19 cellular contexts compared by ENCODE assay signal in genomic region chr2:55000335-55000734, GRCh38. TPM values are rescaled to one million over a fixed set of nuclear protein-coding genes. Genes with fewer than 3 reads are reported as not detected.
DNase-seq lines count a peak whose midpoint lies in the region; ATAC-seq, FAIRE-seq and TF ChIP-seq lines count a peak whose summit lies in the region.
"Had no signal": no experiment of that assay in that cellular context is flagged by ENCODE, and none has a peak within 500 bp of the region (broad histone marks: within the 10 kb centered on the region; RNA-seq: fewer than 3 reads in every experiment).

No MANE protein-coding gene starts in this region.

- H3K27ac ChIP-seq in A549: no peak overlapping the region
- H3K27ac ChIP-seq in Panc1 (ENCODE audit: low read length): peak overlapping the region; percentile 75
- H3K27ac ChIP-seq: foreskin keratinocyte, SJCRH30 had no signal

- H3K36me3 ChIP-seq in Panc1 (ENCODE audit: control insufficient read depth, insufficient read depth, low read length): no peaks in the 10 kb centered on the region; the same call in 1 of the 2 replicates
- H3K36me3 ChIP-seq: HAP-1, SJCRH30 had no signal

- TF ChIP-seq RAD21 in A549 (conservative IDR thresholded peaks at IDR 0.05 in 1 of 2, IDR thresholded peaks at IDR 0.05 in 1 of 2): no peak

- no peak for TF ChIP-seq POLR2A in A549 (IDR thresholded peaks at IDR 0.05; ENCODE audit: low read length)

- TF ChIP-seq CTCF in A549 (IDR thresholded peaks at IDR 0.05) (no peak), Panc1 (IDR thresholded peaks at IDR 0.05) (no peak), glutamatergic neuron (IDR thresholded peaks at IDR 0.05; ENCODE audit: partially characterized antibody, unreplicated experiment) (no peak)

- BruUV-seq in Panc1 (replicated peaks; lab: Mats Ljungman, UMichigan): no TSS peak

- DNase-seq in A549 (ENCODE audit: low read depth in 1 of 2, low spot score in 1 of 2): no peak
- no peak for DNase-seq in Panc1 (ENCODE audit: low read depth, low spot score)
- no peak for DNase-seq in glutamatergic neuron
- no peak for DNase-seq in AG08395 (ENCODE audit: low spot score)
- DNase-seq in NCI-H1417 (lab: John Stamatoyannopoulos, UW): no peak
- DNase-seq in HK-2 (ENCODE audit: unreplicated experiment): no peak
- DNase-seq in NCI-H510A (lab: John Stamatoyannopoulos, UW): no peak
- DNase-seq: activated CD8-positive, alpha-beta memory T cell treated with anti-CD3 and anti-CD28 coated beads, Interleukin-2, amount 10 ng/mL, durations not matched to agents 7 days and 5 days; activated naive CD4-positive, alpha-beta T cell treated with anti-CD3 and anti-CD28 coated beads, Interleukin-2, amount 10 ng/mL, durations not matched to agents 7 days and 5 days; effector memory CD8-positive, alpha-beta T cell; foreskin keratinocyte; NCI-H2029; NCI-H82; posterior cingulate gyrus; SJCRH30; substantia nigra had no signal

- intact Hi-C loops in Panc1 (cut with micrococcal nuclease; ENCODE audit: unreplicated experiment): no loop called here

- H3K4me3 ChIP-seq in A549 (no peak overlapping the region), Panc1 (ENCODE audit: low read depth in 2 of 2, low read length in 2 of 2) (no peak overlapping the region)
- H3K4me3 ChIP-seq: HAP-1, SJCRH30 had no signal

- peaks cover 66% of the 10 kb centered on the region for H3K4me1 ChIP-seq in A549
- peaks cover 94% of the 10 kb centered on the region for H3K4me1 ChIP-seq in Panc1 (ENCODE audit: control insufficient read depth, insufficient read depth, low read length)

- ATAC-seq in A549: no peak
- ATAC-seq in Panc1: no peak
- ATAC-seq: activated CD8-positive, alpha-beta memory T cell treated with anti-CD3 and anti-CD28 coated beads, Interleukin-2, amount 10 ng/mL, durations not matched to agents 7 days and 5 days; effector memory CD8-positive, alpha-beta T cell; foreskin keratinocyte had no signal

- CTCF ChIA-PET in A549 (lab: Yijun Ruan, JAX) (interaction anchor here (1.2 to 1.3 kb wide), 2 partner anchors 13 to 101 kb away, joined by 4 read pairs; no protein-coding TSS in a partner anchor), Panc1 (lab: Charles Lee) (no interaction called here)

- H3K9me3 ChIP-seq in A549 (no peaks in the 10 kb centered on the region), Panc1 (ENCODE audit: control insufficient read depth, insufficient read depth, low read depth, low read length) (no peaks in the 10 kb centered on the region)
- H3K9me3 ChIP-seq: HAP-1, SJCRH30 had no signal

- in situ Hi-C loops in Panc1 (cut with HindIII; ENCODE audit: low pct_unique_long_range_greater_than_20kb, low sequenced_read_pairs): no loop called here

- H3K4me3 Mint-ChIP-seq in glutamatergic neuron (ENCODE audit: unreplicated experiment): no peak overlapping the region
- H3K4me3 Mint-ChIP-seq: activated CD8-positive, alpha-beta memory T cell treated with anti-CD3 and anti-CD28 coated beads, Interleukin-2, amount 10 ng/mL, durations not matched to agents 7 days and 5 days; activated naive CD4-positive, alpha-beta T cell treated with anti-CD3 and anti-CD28 coated beads, Interleukin-2, amount 10 ng/mL, durations not matched to agents 7 days and 5 days; effector memory CD8-positive, alpha-beta T cell had no signal

- TF ChIP-seq EP300 in A549 (IDR thresholded peaks at IDR 0.05): no peak

- H3K27ac Mint-ChIP-seq in glutamatergic neuron (ENCODE audit: unreplicated experiment): peak overlapping the region; percentile 36
- H3K27ac Mint-ChIP-seq: activated CD8-positive, alpha-beta memory T cell treated with anti-CD3 and anti-CD28 coated beads, Interleukin-2, amount 10 ng/mL, durations not matched to agents 7 days and 5 days; activated naive CD4-positive, alpha-beta T cell treated with anti-CD3 and anti-CD28 coated beads, Interleukin-2, amount 10 ng/mL, durations not matched to agents 7 days and 5 days; effector memory CD8-positive, alpha-beta T cell had no signal

- FAIRE-seq in A549 (lab: Jason Lieb, UNC) (no peak), G401.6 (lab: Jason Lieb, UNC) (peak; percentile 17)
- FAIRE-seq: bronchial epithelial cell had no signal

- peaks cover 45% of the 10 kb centered on the region for H3K4me1 Mint-ChIP-seq in glutamatergic neuron (ENCODE audit: low read depth, unreplicated experiment)

- peaks cover 4% of the 10 kb centered on the region for H3K9me3 Mint-ChIP-seq in glutamatergic neuron (ENCODE audit: unreplicated experiment)
- H3K9me3 Mint-ChIP-seq: activated naive CD4-positive, alpha-beta T cell treated with anti-CD3 and anti-CD28 coated beads, Interleukin-2, amount 10 ng/mL, durations not matched to agents 7 days and 5 days; effector memory CD8-positive, alpha-beta T cell had no signal

- H3K27me3 Mint-ChIP-seq in glutamatergic neuron (ENCODE audit: unreplicated experiment): no peaks in the 10 kb centered on the region
- H3K27me3 Mint-ChIP-seq: activated CD8-positive, alpha-beta memory T cell treated with anti-CD3 and anti-CD28 coated beads, Interleukin-2, amount 10 ng/mL, durations not matched to agents 7 days and 5 days; activated naive CD4-positive, alpha-beta T cell treated with anti-CD3 and anti-CD28 coated beads, Interleukin-2, amount 10 ng/mL, durations not matched to agents 7 days and 5 days; effector memory CD8-positive, alpha-beta T cell had no signal

- POLR2A ChIA-PET in A549 (lab: Yijun Ruan, JAX) (no interaction called here), Panc1 (lab: Charles Lee) (no interaction called here)

- WGBS in A549 (ENCODE audit: missing lambda C conversion rate): 52% methylated on average over 4 of the region's 4 CpGs

- H3K27me3 ChIP-seq in Panc1 (ENCODE audit: control insufficient read depth, insufficient read depth, low read length): no peaks in the 10 kb centered on the region
- H3K27me3 ChIP-seq: foreskin keratinocyte, SJCRH30 had no signal

- peak overlapping the region; percentile 35 for H3K4me2 ChIP-seq in A549

- no peaks in the 10 kb centered on the region for H3K36me3 Mint-ChIP-seq in glutamatergic neuron (ENCODE audit: unreplicated experiment)
- H3K36me3 Mint-ChIP-seq: activated naive CD4-positive, alpha-beta T cell treated with anti-CD3 and anti-CD28 coated beads, Interleukin-2, amount 10 ng/mL, durations not matched to agents 7 days and 5 days had no signal

TF ChIP-seq in A549, 52 proteins besides CTCF, POLR2A, EP300 and RAD21:
- no peak for TF ChIP-seq BCL3 (IDR thresholded peaks at IDR 0.05)
- TF ChIP-seq RARB (CRISPR knock-in tag; IDR thresholded peaks at IDR 0.05): no peak
- TF ChIP-seq HES2 (IDR thresholded peaks at IDR 0.05): no peak
- TF ChIP-seq BHLHE40 (IDR thresholded peaks at IDR 0.05; ENCODE audit: low read depth, low read length): no peak
- no peak for TF ChIP-seq ZFP36 (IDR thresholded peaks at IDR 0.05; ENCODE audit: borderline replicate concordance, partially characterized antibody)
- TF ChIP-seq MAX (IDR thresholded peaks at IDR 0.05): no peak
- no peak for TF ChIP-seq HMGXB4 (CRISPR knock-in tag; IDR thresholded peaks at IDR 0.05; ENCODE audit: borderline replicate concordance)
- TF ChIP-seq RFX5 (IDR thresholded peaks at IDR 0.05): no peak
- TF ChIP-seq TP53 (CRISPR knock-in tag; IDR thresholded peaks at IDR 0.05): no peak

RNA-seq across cellular contexts. Expression of gene RTN4, which starts 49.9 kb away (rescaled TPM):
- 302 and 336 TPM in 2 replicates for polyA plus RNA-seq in A549 (2011; rRNA removed)
- polyA plus RNA-seq in A549 (2012; cell fraction: cytosol; rRNA removed): 195 and 217 TPM in 2 replicates
- 194 and 224 TPM in 2 replicates for polyA plus RNA-seq in A549 (2012; cell fraction: nucleus; rRNA removed)
- polyA plus RNA-seq in A549 (2017; fragmentation: RNase III; extraction: RNeasy Plus Mini Kit Qiagen cat#74134 plus additional on column Dnase treatment): 367 to 403 TPM (median 394 TPM) in 3 replicates
- polyA minus RNA-seq in A549 (2011; rRNA and poly(A)+ RNA removed): 164 and 187 TPM in 2 replicates
- 513 TPM for total RNA-seq in Panc1 (2021; ENCODE audit: unreplicated experiment)
- polyA plus RNA-seq in Panc1 (2012; ENCODE audit: insufficient read length): 447 TPM
- total RNA-seq in glutamatergic neuron (ENCODE audit: unreplicated experiment): 772 TPM
